In the genomic region with DNA sequence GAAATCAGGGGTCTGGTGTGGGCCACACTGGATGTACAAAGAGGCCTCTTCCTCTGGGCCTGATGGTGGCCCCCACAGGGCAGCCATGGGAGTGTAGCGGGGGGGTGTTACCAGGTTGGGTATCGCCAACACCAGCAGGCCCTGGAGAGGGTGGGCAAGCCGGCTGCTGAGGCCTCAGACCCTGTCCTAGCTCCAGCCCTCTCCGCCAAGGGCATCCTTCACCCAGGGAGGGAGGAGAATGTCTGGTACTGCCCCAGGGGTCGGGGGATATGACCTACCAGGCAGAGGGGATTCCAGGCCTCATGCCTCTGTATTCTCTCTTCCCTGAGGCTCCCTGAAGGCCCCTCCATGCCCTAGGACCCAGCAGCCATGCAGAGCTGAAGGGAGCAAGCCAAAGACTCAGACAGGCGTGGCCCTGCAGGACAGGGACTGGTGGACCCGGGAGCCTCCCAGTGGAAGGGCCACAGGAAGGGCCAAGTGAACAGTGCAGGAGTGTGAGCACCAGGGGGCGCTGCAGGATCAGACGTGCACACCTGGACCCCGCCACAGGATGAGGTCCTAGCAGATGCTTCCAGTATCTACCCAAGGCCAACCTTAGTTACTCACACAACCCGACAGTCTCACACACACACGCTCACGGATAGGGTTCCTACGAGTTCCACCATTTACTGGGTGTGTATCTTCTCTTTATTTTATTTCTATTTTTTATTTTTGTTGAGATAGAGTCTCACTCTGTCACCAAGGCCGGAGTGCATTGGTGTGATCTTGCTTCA, we compare ENCODE assay signal across 1 cellular context.
TF ChIP-seq lines count a peak whose summit lies in the region.

No MANE protein-coding gene starts in this region.

TF ChIP-seq in HepG2, 621 proteins besides CTCF, POLR2A, EP300 and RAD21 (continued from another document and continues in another):
- TF ChIP-seq, protein P1, sequence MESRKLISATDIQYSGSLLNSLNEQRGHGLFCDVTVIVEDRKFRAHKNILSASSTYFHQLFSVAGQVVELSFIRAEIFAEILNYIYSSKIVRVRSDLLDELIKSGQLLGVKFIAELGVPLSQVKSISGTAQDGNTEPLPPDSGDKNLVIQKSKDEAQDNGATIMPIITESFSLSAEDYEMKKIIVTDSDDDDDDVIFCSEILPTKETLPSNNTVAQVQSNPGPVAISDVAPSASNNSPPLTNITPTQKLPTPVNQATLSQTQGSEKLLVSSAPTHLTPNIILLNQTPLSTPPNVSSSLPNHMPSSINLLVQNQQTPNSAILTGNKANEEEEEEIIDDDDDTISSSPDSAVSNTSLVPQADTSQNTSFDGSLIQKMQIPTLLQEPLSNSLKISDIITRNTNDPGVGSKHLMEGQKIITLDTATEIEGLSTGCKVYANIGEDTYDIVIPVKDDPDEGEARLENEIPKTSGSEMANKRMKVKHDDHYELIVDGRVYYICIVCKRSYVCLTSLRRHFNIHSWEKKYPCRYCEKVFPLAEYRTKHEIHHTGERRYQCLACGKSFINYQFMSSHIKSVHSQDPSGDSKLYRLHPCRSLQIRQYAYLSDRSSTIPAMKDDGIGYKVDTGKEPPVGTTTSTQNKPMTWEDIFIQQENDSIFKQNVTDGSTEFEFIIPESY (CRISPR knock-in tag; IDR thresholded peaks at IDR 0.05), result peak; percentile 75
- TF ChIP-seq PBX3 (CRISPR knock-in tag; IDR thresholded peaks at IDR 0.05; ENCODE audit: borderline replicate concordance) (no peak), ZNF605 (CRISPR knock-in tag; IDR thresholded peaks at IDR 0.05) (peak; percentile 87; the same call in 1 of the 2 replicates), ZNF329 (CRISPR knock-in tag; IDR thresholded peaks at IDR 0.05; ENCODE audit: low read depth) (0 out of 2 replicates have a peak, but pooled peaks have one; percentile 36), ZNF430 (CRISPR knock-in tag; IDR thresholded peaks at IDR 0.05) (0 out of 2 replicates have a peak, but pooled peaks have one; percentile 69), ZNF234 (CRISPR knock-in tag; conservative IDR thresholded peaks at IDR 0.05) (no peak), HNRNPUL1 (IDR thresholded peaks at IDR 0.05; ENCODE audit: low read depth, low read length) (no peak), ZNF263 (CRISPR knock-in tag; IDR thresholded peaks at IDR 0.05) (0 out of 2 replicates have a peak, but pooled peaks have one; percentile 15), ZNF7 (CRISPR knock-in tag; IDR thresholded peaks at IDR 0.05) (no peak), HNF4A (CRISPR knock-in tag; IDR thresholded peaks at IDR 0.05) (no peak), MAFK (conservative IDR thresholded peaks at IDR 0.05 in 1 of 2, IDR thresholded peaks at IDR 0.05 in 1 of 2; ENCODE audit: low read length in 2 of 2) (no peak), RCOR2 (CRISPR knock-in tag; IDR thresholded peaks at IDR 0.05) (peak; percentile 76; the same call in 1 of the 2 replicates), SMAD9 (CRISPR knock-in tag; IDR thresholded peaks at IDR 0.05) (peak; percentile 84), FOXO4 (CRISPR knock-in tag; conservative IDR thresholded peaks at IDR 0.05) (no peak), SNRNP70 (IDR thresholded peaks at IDR 0.05; ENCODE audit: low read depth, low read length) (no peak), LRRFIP1 (CRISPR knock-in tag; conservative IDR thresholded peaks at IDR 0.05) (no peak), ATRX (CRISPR knock-in tag; IDR thresholded peaks at IDR 0.05; ENCODE audit: borderline replicate concordance) (no peak), YEATS2 (CRISPR knock-in tag; IDR thresholded peaks at IDR 0.05; ENCODE audit: borderline replicate concordance) (peak; percentile 76; the same call in 1 of the 2 replicates), FIP1L1 (IDR thresholded peaks at IDR 0.05; ENCODE audit: borderline replicate concordance, insufficient read depth, low read depth, low read length) (no peak), HNF1B (CRISPR knock-in tag; IDR thresholded peaks at IDR 0.05) (peak; percentile 68; the same call in 1 of the 2 replicates), ZNF292 (CRISPR knock-in tag; IDR thresholded peaks at IDR 0.05; ENCODE audit: borderline replicate concordance, low read depth) (peak; percentile 60; the same call in 1 of the 2 replicates), CREB1 (IDR thresholded peaks at IDR 0.05) (no peak), CREB1 (CRISPR knock-in tag; IDR thresholded peaks at IDR 0.05) (no peak), KAT8 (CRISPR knock-in tag; IDR thresholded peaks at IDR 0.05) (peak; percentile 68), FOXK1 (CRISPR knock-in tag; IDR thresholded peaks at IDR 0.05; ENCODE audit: borderline replicate concordance, low read depth) (peak; percentile 37; the same call in 1 of the 2 replicates), NFKB2 (CRISPR knock-in tag; IDR thresholded peaks at IDR 0.05; ENCODE audit: borderline replicate concordance) (peak; percentile 78; the same call in 1 of the 2 replicates)
- TF ChIP-seq, protein P2, sequence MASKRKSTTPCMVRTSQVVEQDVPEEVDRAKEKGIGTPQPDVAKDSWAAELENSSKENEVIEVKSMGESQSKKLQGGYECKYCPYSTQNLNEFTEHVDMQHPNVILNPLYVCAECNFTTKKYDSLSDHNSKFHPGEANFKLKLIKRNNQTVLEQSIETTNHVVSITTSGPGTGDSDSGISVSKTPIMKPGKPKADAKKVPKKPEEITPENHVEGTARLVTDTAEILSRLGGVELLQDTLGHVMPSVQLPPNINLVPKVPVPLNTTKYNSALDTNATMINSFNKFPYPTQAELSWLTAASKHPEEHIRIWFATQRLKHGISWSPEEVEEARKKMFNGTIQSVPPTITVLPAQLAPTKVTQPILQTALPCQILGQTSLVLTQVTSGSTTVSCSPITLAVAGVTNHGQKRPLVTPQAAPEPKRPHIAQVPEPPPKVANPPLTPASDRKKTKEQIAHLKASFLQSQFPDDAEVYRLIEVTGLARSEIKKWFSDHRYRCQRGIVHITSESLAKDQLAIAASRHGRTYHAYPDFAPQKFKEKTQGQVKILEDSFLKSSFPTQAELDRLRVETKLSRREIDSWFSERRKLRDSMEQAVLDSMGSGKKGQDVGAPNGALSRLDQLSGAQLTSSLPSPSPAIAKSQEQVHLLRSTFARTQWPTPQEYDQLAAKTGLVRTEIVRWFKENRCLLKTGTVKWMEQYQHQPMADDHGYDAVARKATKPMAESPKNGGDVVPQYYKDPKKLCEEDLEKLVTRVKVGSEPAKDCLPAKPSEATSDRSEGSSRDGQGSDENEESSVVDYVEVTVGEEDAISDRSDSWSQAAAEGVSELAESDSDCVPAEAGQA (IDR thresholded peaks at IDR 0.05; ENCODE audit: low read depth), result no peak
- TF ChIP-seq, protein P2 (CRISPR knock-in tag; IDR thresholded peaks at IDR 0.05; ENCODE audit: borderline replicate concordance), result no peak
- TF ChIP-seq, protein P3, sequence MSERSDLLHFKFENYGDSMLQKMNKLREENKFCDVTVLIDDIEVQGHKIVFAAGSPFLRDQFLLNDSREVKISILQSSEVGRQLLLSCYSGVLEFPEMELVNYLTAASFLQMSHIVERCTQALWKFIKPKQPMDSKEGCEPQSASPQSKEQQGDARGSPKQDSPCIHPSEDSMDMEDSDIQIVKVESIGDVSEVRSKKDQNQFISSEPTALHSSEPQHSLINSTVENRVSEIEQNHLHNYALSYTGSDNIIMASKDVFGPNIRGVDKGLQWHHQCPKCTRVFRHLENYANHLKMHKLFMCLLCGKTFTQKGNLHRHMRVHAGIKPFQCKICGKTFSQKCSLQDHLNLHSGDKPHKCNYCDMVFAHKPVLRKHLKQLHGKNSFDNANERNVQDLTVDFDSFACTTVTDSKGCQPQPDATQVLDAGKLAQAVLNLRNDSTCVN (CRISPR knock-in tag; IDR thresholded peaks at IDR 0.05; ENCODE audit: borderline replicate concordance), result 0 out of 2 replicates have a peak, but pooled peaks have one; percentile 29
- TF ChIP-seq, protein P4, sequence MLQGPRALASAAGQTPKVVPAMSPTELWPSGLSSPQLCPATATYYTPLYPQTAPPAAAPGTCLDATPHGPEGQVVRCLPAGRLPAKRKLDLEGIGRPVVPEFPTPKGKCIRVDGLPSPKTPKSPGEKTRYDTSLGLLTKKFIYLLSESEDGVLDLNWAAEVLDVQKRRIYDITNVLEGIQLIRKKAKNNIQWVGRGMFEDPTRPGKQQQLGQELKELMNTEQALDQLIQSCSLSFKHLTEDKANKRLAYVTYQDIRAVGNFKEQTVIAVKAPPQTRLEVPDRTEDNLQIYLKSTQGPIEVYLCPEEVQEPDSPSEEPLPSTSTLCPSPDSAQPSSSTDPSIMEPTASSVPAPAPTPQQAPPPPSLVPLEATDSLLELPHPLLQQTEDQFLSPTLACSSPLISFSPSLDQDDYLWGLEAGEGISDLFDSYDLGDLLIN (CRISPR knock-in tag; IDR thresholded peaks at IDR 0.05; ENCODE audit: borderline replicate concordance), result no peak
- TF ChIP-seq, protein P5, sequence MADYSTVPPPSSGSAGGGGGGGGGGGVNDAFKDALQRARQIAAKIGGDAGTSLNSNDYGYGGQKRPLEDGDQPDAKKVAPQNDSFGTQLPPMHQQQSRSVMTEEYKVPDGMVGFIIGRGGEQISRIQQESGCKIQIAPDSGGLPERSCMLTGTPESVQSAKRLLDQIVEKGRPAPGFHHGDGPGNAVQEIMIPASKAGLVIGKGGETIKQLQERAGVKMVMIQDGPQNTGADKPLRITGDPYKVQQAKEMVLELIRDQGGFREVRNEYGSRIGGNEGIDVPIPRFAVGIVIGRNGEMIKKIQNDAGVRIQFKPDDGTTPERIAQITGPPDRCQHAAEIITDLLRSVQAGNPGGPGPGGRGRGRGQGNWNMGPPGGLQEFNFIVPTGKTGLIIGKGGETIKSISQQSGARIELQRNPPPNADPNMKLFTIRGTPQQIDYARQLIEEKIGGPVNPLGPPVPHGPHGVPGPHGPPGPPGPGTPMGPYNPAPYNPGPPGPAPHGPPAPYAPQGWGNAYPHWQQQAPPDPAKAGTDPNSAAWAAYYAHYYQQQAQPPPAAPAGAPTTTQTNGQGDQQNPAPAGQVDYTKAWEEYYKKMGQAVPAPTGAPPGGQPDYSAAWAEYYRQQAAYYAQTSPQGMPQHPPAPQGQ (CRISPR knock-in tag; IDR thresholded peaks at IDR 0.05; ENCODE audit: borderline replicate concordance), result 0 out of 2 replicates have a peak, but pooled peaks have one; percentile 62
